Comparison of ENCODE assay signal across 9 cellular contexts in genomic region chr17:36849871-36850348, GRCh38.
DNase-seq lines count a peak whose midpoint lies in the region; ATAC-seq and TF ChIP-seq lines count a peak whose summit lies in the region.
"Had no signal": no experiment of that assay in that cellular context is flagged by ENCODE, and none has a peak within 500 bp of the region (broad histone marks: within the 10 kb centered on the region; RNA-seq: fewer than 3 reads in every experiment).

No MANE protein-coding gene starts in this region.

- TF ChIP-seq CTCF in Loucy (conservative IDR thresholded peaks at IDR 0.05; ENCODE audit: low read length), result peak; percentile 38

- H3F3A ChIP-seq in Loucy (ENCODE audit: low read depth), result no peaks in the 10 kb centered on the region

- no peak overlapping the region for H3K4me2 ChIP-seq in Loucy (ENCODE audit: low read depth, low read length, poor library complexity, severe bottlenecking)

- ATAC-seq in HG03565 (IDR thresholded peaks at IDR 0.05; ENCODE audit: unreplicated experiment), result no peak
- ATAC-seq in HG02981 (IDR thresholded peaks at IDR 0.05; ENCODE audit: unreplicated experiment), result no peak

- no peaks in the 10 kb centered on the region for H3K36me3 ChIP-seq in Loucy (ENCODE audit: insufficient read depth, low read length)

- intact Hi-C loops in posterior vena cava (cut with DNase I), result no loop called here

- no peaks in the 10 kb centered on the region for H3K36me3 Mint-ChIP-seq in activated naive CD4-positive, alpha-beta T cell treated with anti-CD3 and anti-CD28 coated beads, Interleukin-2, amount 50 U/mL, for 24 hours

- H3K4me1 Mint-ChIP-seq in activated naive CD4-positive, alpha-beta T cell treated with anti-CD3 and anti-CD28 coated beads, Interleukin-2, amount 50 U/mL, for 24 hours, result peaks cover 5% of the 10 kb centered on the region

- no peaks in the 10 kb centered on the region for H4K20me1 ChIP-seq in Loucy (ENCODE audit: insufficient read depth, low read length, poor library complexity, severe bottlenecking)

- no peaks in the 10 kb centered on the region for H3K79me2 ChIP-seq in Loucy (ENCODE audit: insufficient read depth, low read length)

- no peaks in the 10 kb centered on the region for H3K9me3 ChIP-seq in Loucy (ENCODE audit: insufficient read depth, low read depth, low read length)

- H3K4me3 ChIP-seq in Loucy (ENCODE audit: low read length, poor library complexity, severe bottlenecking), result no peak overlapping the region

- H2AFZ ChIP-seq in Loucy (ENCODE audit: low read length), result no peak overlapping the region

- H3K4me1 ChIP-seq in Loucy (ENCODE audit: insufficient read depth, low read length, poor library complexity, severe bottlenecking), result no peaks in the 10 kb centered on the region

- H3K27ac Mint-ChIP-seq in activated naive CD4-positive, alpha-beta T cell treated with anti-CD3 and anti-CD28 coated beads, Interleukin-2, amount 50 U/mL, for 24 hours, result peak overlapping the region; percentile 21
- H3K27ac Mint-ChIP-seq: nephron had no signal

- no peaks in the 10 kb centered on the region for H3K27me3 ChIP-seq in Loucy (ENCODE audit: insufficient read depth, low read length, poor library complexity, severe bottlenecking)

- no peaks in the 10 kb centered on the region for H3K9me3 Mint-ChIP-seq in activated naive CD4-positive, alpha-beta T cell treated with anti-CD3 and anti-CD28 coated beads, Interleukin-2, amount 50 U/mL, for 24 hours
- H3K9me3 Mint-ChIP-seq: nephron had no signal

- peak; percentile 89 for DNase-seq in Daoy (ENCODE audit: low read depth)
- peak; percentile 71 for DNase-seq in posterior vena cava (ENCODE audit: low spot score)
- DNase-seq in DMS153 treated with DMSO at 0.1 percent for 48 hours (lab: John Stamatoyannopoulos, UW; ENCODE audit: unreplicated experiment), result no peak
- DNase-seq in activated gamma-delta T cell treated with Interleukin-2 at 50 U/mL for 16 hours, result no peak

- H3K9ac ChIP-seq in Loucy (ENCODE audit: low read depth, low read length, poor library complexity, severe bottlenecking), result no peak overlapping the region

- H3K4me3 Mint-ChIP-seq in activated naive CD4-positive, alpha-beta T cell treated with anti-CD3 and anti-CD28 coated beads, Interleukin-2, amount 50 U/mL, for 24 hours, result no peak overlapping the region
- H3K4me3 Mint-ChIP-seq: nephron had no signal

- H3K27me3 Mint-ChIP-seq in activated naive CD4-positive, alpha-beta T cell treated with anti-CD3 and anti-CD28 coated beads, Interleukin-2, amount 50 U/mL, for 24 hours, result peaks cover 2% of the 10 kb centered on the region

- no peaks in the 10 kb centered on the region for H3K9me2 ChIP-seq in Loucy (replicated peaks; ENCODE audit: low read depth, low read length)

Comparison
In these comparisons a context has a peak if more than half of its experiments do, and no peak if none do; other contexts are left out.
1. DNase-seq: peak in Daoy (single experiment) and posterior vena cava (single experiment); none in DMS153 treated with DMSO at 0.1 percent for 48 hours (single experiment) and activated gamma-delta T cell treated with Interleukin-2 at 50 U/mL for 16 hours (single experiment).